In genomic region chr9:37897665-37898064, GRCh38 we compare ENCODE assay signal across 1 cellular context.
TF ChIP-seq lines count a peak whose summit lies in the region.

No MANE protein-coding gene starts in this region.

TF ChIP-seq in endothelial cell of umbilical vein, 7 proteins besides CTCF, POLR2A, EP300 and RAD21:
- TF ChIP-seq MYC (IDR thresholded peaks at IDR 0.05; ENCODE audit: low read depth, low read length) (no peak), MAX (IDR thresholded peaks at IDR 0.05; ENCODE audit: insufficient read depth, insufficient read length) (no peak), GATA2 (IDR thresholded peaks at IDR 0.05; ENCODE audit: insufficient read depth, insufficient read length, low read depth, low read length) (no peak), JUN (IDR thresholded peaks at IDR 0.05; ENCODE audit: borderline replicate concordance, insufficient read depth, insufficient read length, low read depth) (no peak), POLR2AphosphoS5 (IDR thresholded peaks at IDR 0.05; ENCODE audit: insufficient read depth, low read depth, low read length) (no peak), FOS (IDR thresholded peaks at IDR 0.05; ENCODE audit: borderline replicate concordance, insufficient read depth, low read length) (peak; percentile 28)
